ENCODE assay signal across 13 cellular contexts in genomic region chr1:8378981-8379470, GRCh38.
DNase-seq lines count a peak whose midpoint lies in the region.
"Had no signal": no experiment of that assay in that cellular context is flagged by ENCODE, and none has a peak within 500 bp of the region (broad histone marks: within the 10 kb centered on the region; RNA-seq: fewer than 3 reads in every experiment).

No MANE protein-coding gene starts in this region.

- no peak overlapping the region for H3K4me3 Mint-ChIP-seq in T-helper 1 cell treated with Interleukin-12 subunit alpha and Interleukin-12 subunit beta and Interleukin-4 antibody, amounts not matched to agents 30 μg/mL and 1 μg/mL, for 36 hours
- no peak overlapping the region for H3K4me3 Mint-ChIP-seq in dendritic cell treated with granulocyte-macrophage colony-stimulating factor and Interleukin-4, amounts not matched to agents 40 ng/mL and 50 ng/mL, for 4 days
- H3K4me3 Mint-ChIP-seq: stimulated activated naive CD8-positive, alpha-beta T cell treated with anti-CD3 and anti-CD28 coated beads, Interleukin-15, amount 100 ng/mL, for 72 hours had no signal

- H3K27me3 Mint-ChIP-seq in T-helper 1 cell treated with Interleukin-12 subunit alpha and Interleukin-12 subunit beta and Interleukin-4 antibody, amounts not matched to agents 30 μg/mL and 1 μg/mL, for 36 hours (ENCODE audit: low read depth), result no peaks in the 10 kb centered on the region
- no peaks in the 10 kb centered on the region for H3K27me3 Mint-ChIP-seq in dendritic cell treated with granulocyte-macrophage colony-stimulating factor and Interleukin-4, amounts not matched to agents 40 ng/mL and 50 ng/mL, for 4 days
- H3K27me3 Mint-ChIP-seq: stimulated activated naive CD8-positive, alpha-beta T cell treated with anti-CD3 and anti-CD28 coated beads, Interleukin-15, amount 100 ng/mL, for 72 hours had no signal

- H3K4me3 ChIP-seq in muscle layer of duodenum (ENCODE audit: low read depth in 1 of 2, low read length in 2 of 2), result no peak overlapping the region

- peaks cover 0 to 4% of the 10 kb centered on the region in 2 donors for H3K36me3 ChIP-seq in muscle layer of duodenum (ENCODE audit: control insufficient read depth in 1 of 2, insufficient read depth in 2 of 2, low read length in 2 of 2)

- H3K27ac ChIP-seq in muscle layer of duodenum (ENCODE audit: low read length) (peak overlapping the region; percentile 53), temporal lobe (ENCODE audit: low read depth, low read length) (peak overlapping the region; percentile 57)
- H3K27ac ChIP-seq: 22Rv1 had no signal

- intact Hi-C loops in dendritic cell treated with granulocyte-macrophage colony-stimulating factor and Interleukin-4, amounts not matched to agents 40 ng/mL and 50 ng/mL, for 4 days (cut with micrococcal nuclease), result no loop called here

- peaks cover 11% of the 10 kb centered on the region for H3K36me3 Mint-ChIP-seq in T-helper 1 cell treated with Interleukin-12 subunit alpha and Interleukin-12 subunit beta and Interleukin-4 antibody, amounts not matched to agents 30 μg/mL and 1 μg/mL, for 36 hours (ENCODE audit: low read depth)
- peaks cover 88% of the 10 kb centered on the region for H3K36me3 Mint-ChIP-seq in dendritic cell treated with granulocyte-macrophage colony-stimulating factor and Interleukin-4, amounts not matched to agents 40 ng/mL and 50 ng/mL, for 4 days (ENCODE audit: low read depth)

- peaks cover 25 to 71% of the 10 kb centered on the region in 2 donors for H3K4me1 ChIP-seq in muscle layer of duodenum (ENCODE audit: control insufficient read depth in 1 of 2, insufficient read depth in 2 of 2, low read length in 2 of 2)

- no peaks in the 10 kb centered on the region for H3K9me3 Mint-ChIP-seq in T-helper 1 cell treated with Interleukin-12 subunit alpha and Interleukin-12 subunit beta and Interleukin-4 antibody, amounts not matched to agents 30 μg/mL and 1 μg/mL, for 36 hours
- H3K9me3 Mint-ChIP-seq in dendritic cell treated with granulocyte-macrophage colony-stimulating factor and Interleukin-4, amounts not matched to agents 40 ng/mL and 50 ng/mL, for 4 days, result no peaks in the 10 kb centered on the region
- H3K9me3 Mint-ChIP-seq: stimulated activated naive CD8-positive, alpha-beta T cell treated with anti-CD3 and anti-CD28 coated beads, Interleukin-15, amount 100 ng/mL, for 72 hours had no signal

- H3K27me3 ChIP-seq in muscle layer of duodenum (ENCODE audit: low read depth, low read length), result no peaks in the 10 kb centered on the region

- H3K4me1 Mint-ChIP-seq in T-helper 1 cell treated with Interleukin-12 subunit alpha and Interleukin-12 subunit beta and Interleukin-4 antibody, amounts not matched to agents 30 μg/mL and 1 μg/mL, for 36 hours (ENCODE audit: low read depth), result peaks cover 30% of the 10 kb centered on the region
- peaks cover 77% of the 10 kb centered on the region for H3K4me1 Mint-ChIP-seq in dendritic cell treated with granulocyte-macrophage colony-stimulating factor and Interleukin-4, amounts not matched to agents 40 ng/mL and 50 ng/mL, for 4 days (ENCODE audit: low read depth)

- peak overlapping the region; percentile 31 for H3K27ac Mint-ChIP-seq in T-helper 1 cell treated with Interleukin-12 subunit alpha and Interleukin-12 subunit beta and Interleukin-4 antibody, amounts not matched to agents 30 μg/mL and 1 μg/mL, for 36 hours
- H3K27ac Mint-ChIP-seq in dendritic cell treated with granulocyte-macrophage colony-stimulating factor and Interleukin-4, amounts not matched to agents 40 ng/mL and 50 ng/mL, for 4 days, result peak overlapping the region; percentile 63

- DNase-seq in T-helper 1 cell (no peak), NCI-H1417 (lab: John Stamatoyannopoulos, UW) (no peak)
- DNase-seq in stimulated activated CD4-positive, alpha-beta T cell treated with anti-CD3 and anti-CD28 coated beads, Interleukin-2, amount 100 ng/mL, for 24 hours, result no peak
- no peak for DNase-seq in NK-92 treated with Interleukin-12 subunit alpha and Interleukin-12 subunit beta, amount 100 ng/mL, for 24 hours (lab: John Stamatoyannopoulos, UW)
- DNase-seq: dermis blood vessel endothelial cell; NCI-H2029; SHP77; stimulated activated naive CD8-positive, alpha-beta T cell treated with anti-CD3 and anti-CD28 coated beads, Interleukin-15, amount 100 ng/mL, for 72 hours had no signal

- no peaks in the 10 kb centered on the region for H3K9me3 ChIP-seq in muscle layer of duodenum (ENCODE audit: control insufficient read depth in 1 of 2, low read length in 2 of 2)
